ENCODE assay signal across 1 cellular context in the genomic region with DNA sequence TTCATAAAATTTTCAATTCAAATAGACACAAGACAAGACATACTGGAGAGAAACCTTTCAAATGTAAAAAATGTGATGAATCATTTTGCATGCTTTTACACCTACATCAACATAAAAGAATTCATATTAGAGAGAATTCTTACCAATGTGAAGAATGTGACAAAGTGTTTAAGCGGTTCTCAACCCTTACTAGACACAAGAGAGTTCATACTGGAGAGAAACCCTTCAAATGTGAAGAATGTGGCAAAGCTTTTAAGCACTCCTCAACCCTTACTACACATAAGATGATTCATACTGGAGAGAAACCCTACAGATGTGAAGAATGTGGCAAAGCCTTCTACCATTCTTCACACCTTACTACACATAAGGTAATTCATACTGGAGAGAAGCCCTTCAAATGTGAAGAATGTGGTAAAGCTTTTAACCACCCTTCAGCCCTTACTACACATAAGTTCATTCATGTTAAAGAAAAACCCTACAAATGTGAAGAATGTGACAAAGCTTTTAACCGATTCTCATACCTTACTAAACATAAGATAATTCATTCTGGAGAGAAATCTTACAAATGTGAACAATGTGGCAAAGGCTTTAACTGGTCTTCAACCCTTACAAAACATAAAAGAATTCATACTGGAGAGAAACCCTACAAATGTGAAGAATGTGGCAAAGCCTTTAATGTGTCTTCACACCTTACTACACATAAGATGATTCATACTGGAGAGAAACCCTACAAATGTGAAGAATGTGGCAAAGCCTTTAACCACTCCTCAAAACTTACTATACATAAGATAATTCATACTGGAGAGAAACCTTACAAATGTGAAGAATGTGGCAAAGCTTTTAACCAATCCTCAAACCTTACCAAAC.
TF ChIP-seq lines count a peak whose summit lies in the region.

No MANE protein-coding gene starts in this region.

TF ChIP-seq in GM23338, 12 proteins besides CTCF, POLR2A, EP300 and RAD21 (continued from another document):
- TF ChIP-seq, protein P1, sequence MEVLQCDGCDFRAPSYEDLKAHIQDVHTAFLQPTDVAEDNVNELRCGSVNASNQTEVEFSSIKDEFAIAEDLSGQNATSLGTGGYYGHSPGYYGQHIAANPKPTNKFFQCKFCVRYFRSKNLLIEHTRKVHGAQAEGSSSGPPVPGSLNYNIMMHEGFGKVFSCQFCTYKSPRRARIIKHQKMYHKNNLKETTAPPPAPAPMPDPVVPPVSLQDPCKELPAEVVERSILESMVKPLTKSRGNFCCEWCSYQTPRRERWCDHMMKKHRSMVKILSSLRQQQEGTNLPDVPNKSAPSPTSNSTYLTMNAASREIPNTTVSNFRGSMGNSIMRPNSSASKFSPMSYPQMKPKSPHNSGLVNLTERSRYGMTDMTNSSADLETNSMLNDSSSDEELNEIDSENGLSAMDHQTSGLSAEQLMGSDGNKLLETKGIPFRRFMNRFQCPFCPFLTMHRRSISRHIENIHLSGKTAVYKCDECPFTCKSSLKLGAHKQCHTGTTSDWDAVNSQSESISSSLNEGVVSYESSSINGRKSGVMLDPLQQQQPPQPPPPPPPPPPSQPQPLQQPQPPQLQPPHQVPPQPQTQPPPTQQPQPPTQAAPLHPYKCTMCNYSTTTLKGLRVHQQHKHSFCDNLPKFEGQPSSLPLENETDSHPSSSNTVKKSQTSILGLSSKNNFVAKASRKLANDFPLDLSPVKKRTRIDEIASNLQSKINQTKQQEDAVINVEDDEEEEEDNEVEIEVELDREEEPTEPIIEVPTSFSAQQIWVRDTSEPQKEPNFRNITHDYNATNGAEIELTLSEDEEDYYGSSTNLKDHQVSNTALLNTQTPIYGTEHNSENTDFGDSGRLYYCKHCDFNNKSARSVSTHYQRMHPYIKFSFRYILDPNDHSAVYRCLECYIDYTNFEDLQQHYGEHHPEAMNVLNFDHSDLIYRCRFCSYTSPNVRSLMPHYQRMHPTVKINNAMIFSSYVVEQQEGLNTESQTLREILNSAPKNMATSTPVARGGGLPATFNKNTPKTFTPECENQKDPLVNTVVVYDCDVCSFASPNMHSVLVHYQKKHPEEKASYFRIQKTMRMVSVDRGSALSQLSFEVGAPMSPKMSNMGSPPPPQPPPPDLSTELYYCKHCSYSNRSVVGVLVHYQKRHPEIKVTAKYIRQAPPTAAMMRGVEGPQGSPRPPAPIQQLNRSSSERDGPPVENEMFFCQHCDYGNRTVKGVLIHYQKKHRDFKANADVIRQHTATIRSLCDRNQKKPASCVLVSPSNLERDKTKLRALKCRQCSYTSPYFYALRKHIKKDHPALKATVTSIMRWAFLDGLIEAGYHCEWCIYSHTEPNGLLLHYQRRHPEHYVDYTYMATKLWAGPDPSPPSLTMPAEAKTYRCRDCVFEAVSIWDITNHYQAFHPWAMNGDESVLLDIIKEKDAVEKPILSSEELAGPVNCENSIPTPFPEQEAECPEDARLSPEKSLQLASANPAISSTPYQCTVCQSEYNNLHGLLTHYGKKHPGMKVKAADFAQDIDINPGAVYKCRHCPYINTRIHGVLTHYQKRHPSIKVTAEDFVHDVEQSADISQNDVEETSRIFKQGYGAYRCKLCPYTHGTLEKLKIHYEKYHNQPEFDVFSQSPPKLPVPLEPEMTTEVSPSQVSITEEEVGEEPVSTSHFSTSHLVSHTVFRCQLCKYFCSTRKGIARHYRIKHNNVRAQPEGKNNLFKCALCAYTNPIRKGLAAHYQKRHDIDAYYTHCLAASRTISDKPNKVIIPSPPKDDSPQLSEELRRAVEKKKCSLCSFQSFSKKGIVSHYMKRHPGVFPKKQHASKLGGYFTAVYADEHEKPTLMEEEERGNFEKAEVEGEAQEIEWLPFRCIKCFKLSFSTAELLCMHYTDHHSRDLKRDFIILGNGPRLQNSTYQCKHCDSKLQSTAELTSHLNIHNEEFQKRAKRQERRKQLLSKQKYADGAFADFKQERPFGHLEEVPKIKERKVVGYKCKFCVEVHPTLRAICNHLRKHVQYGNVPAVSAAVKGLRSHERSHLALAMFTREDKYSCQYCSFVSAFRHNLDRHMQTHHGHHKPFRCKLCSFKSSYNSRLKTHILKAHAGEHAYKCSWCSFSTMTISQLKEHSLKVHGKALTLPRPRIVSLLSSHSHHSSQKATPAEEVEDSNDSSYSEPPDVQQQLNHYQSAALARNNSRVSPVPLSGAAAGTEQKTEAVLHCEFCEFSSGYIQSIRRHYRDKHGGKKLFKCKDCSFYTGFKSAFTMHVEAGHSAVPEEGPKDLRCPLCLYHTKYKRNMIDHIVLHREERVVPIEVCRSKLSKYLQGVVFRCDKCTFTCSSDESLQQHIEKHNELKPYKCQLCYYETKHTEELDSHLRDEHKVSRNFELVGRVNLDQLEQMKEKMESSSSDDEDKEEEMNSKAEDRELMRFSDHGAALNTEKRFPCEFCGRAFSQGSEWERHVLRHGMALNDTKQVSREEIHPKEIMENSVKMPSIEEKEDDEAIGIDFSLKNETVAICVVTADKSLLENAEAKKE (CRISPR knock-in tag; IDR thresholded peaks at IDR 0.05), result no peak
- TF ChIP-seq POLR2AphosphoS5 (IDR thresholded peaks at IDR 0.05; ENCODE audit: low read depth) (no peak), JUNB (IDR thresholded peaks at IDR 0.05; ENCODE audit: unreplicated experiment) (no peak), ETS1 (IDR thresholded peaks at IDR 0.05) (no peak), CREB1 (CRISPR knock-in tag; IDR thresholded peaks at IDR 0.05; ENCODE audit: low read depth) (no peak), EZH2phosphoT487 (IDR thresholded peaks at IDR 0.05; ENCODE audit: unreplicated experiment) (no peak)
- TF ChIP-seq, protein P2, sequence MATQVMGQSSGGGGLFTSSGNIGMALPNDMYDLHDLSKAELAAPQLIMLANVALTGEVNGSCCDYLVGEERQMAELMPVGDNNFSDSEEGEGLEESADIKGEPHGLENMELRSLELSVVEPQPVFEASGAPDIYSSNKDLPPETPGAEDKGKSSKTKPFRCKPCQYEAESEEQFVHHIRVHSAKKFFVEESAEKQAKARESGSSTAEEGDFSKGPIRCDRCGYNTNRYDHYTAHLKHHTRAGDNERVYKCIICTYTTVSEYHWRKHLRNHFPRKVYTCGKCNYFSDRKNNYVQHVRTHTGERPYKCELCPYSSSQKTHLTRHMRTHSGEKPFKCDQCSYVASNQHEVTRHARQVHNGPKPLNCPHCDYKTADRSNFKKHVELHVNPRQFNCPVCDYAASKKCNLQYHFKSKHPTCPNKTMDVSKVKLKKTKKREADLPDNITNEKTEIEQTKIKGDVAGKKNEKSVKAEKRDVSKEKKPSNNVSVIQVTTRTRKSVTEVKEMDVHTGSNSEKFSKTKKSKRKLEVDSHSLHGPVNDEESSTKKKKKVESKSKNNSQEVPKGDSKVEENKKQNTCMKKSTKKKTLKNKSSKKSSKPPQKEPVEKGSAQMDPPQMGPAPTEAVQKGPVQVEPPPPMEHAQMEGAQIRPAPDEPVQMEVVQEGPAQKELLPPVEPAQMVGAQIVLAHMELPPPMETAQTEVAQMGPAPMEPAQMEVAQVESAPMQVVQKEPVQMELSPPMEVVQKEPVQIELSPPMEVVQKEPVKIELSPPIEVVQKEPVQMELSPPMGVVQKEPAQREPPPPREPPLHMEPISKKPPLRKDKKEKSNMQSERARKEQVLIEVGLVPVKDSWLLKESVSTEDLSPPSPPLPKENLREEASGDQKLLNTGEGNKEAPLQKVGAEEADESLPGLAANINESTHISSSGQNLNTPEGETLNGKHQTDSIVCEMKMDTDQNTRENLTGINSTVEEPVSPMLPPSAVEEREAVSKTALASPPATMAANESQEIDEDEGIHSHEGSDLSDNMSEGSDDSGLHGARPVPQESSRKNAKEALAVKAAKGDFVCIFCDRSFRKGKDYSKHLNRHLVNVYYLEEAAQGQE (IDR thresholded peaks at IDR 0.05; ENCODE audit: unreplicated experiment), result no peak
